ENCODE assay signal across 8 cellular contexts in genomic region chr13:49443689-49444516, GRCh38. TPM values are rescaled to one million over a fixed set of nuclear protein-coding genes. Genes with fewer than 3 reads are reported as not detected.
DNase-seq lines count a peak whose midpoint lies in the region; ATAC-seq and TF ChIP-seq lines count a peak whose summit lies in the region.

Gene CAB39L, minus strand, starts transcription at chr13:49444064. Its CDS starts 61,154 bp downstream, at chr13:49382910.
A gene with protein sequence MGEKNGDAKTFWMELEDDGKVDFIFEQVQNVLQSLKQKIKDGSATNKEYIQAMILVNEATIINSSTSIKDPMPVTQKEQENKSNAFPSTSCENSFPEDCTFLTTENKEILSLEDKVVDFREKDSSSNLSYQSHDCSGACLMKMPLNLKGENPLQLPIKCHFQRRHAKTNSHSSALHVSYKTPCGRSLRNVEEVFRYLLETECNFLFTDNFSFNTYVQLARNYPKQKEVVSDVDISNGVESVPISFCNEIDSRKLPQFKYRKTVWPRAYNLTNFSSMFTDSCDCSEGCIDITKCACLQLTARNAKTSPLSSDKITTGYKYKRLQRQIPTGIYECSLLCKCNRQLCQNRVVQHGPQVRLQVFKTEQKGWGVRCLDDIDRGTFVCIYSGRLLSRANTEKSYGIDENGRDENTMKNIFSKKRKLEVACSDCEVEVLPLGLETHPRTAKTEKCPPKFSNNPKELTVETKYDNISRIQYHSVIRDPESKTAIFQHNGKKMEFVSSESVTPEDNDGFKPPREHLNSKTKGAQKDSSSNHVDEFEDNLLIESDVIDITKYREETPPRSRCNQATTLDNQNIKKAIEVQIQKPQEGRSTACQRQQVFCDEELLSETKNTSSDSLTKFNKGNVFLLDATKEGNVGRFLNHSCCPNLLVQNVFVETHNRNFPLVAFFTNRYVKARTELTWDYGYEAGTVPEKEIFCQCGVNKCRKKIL (plus strand): TSS chr13:49444274. CDS start chr13:49451894, 7,620 bp downstream.

- no peaks in the 10 kb centered on the region for H3K36me3 ChIP-seq in kidney epithelial cell (ENCODE audit: control insufficient read depth, insufficient read depth, low read length)

- H3K4me3 ChIP-seq in choroid plexus epithelial cell (ENCODE audit: low read depth, low read length) (peak within 1 kb of the TSS; percentile 87), kidney epithelial cell (ENCODE audit: low read depth, low read length) (peak within 1 kb of the TSS; percentile 90)

- DNase-seq in AML-193 (lab: John Stamatoyannopoulos, UW) = peak; percentile 100
- peak; percentile 79 to 96 for DNase-seq in NCI-H446 (lab: John Stamatoyannopoulos, UW)
- peak; percentile 95 for DNase-seq in activated CD4-positive, alpha-beta T cell treated with anti-CD3 and anti-CD28 coated beads for 24 hours (ENCODE audit: low read depth in 2 of 2)
- peak; percentile 100 for DNase-seq in choroid plexus epithelial cell (ENCODE audit: low read depth)
- DNase-seq in kidney epithelial cell (ENCODE audit: low read depth) = peak; percentile 96
- DNase-seq in stimulated activated CD4-positive, alpha-beta T cell treated with anti-CD3 and anti-CD28 coated beads, Interleukin-15, amount 100 ng/mL, for 48 hours (ENCODE audit: low read depth in 2 of 2) = peak; percentile 97 to 99

- no peaks in the 10 kb centered on the region for H3K27me3 ChIP-seq in kidney epithelial cell (ENCODE audit: control insufficient read depth, insufficient read depth, low read length)

- ATAC-seq in GM19035 (IDR thresholded peaks at IDR 0.05; ENCODE audit: unreplicated experiment) = peak; percentile 93
- peak; percentile 95 for ATAC-seq in HG03354 (IDR thresholded peaks at IDR 0.05; ENCODE audit: poor library complexity, severe bottlenecking, unreplicated experiment)

- TF ChIP-seq CTCF in choroid plexus epithelial cell (conservative IDR thresholded peaks at IDR 0.05; ENCODE audit: low read depth, low read length) (peak; percentile 51), kidney epithelial cell (IDR thresholded peaks at IDR 0.05; ENCODE audit: insufficient read depth, low read length, poor library complexity, severe bottlenecking) (peak; percentile 40)

RNA-seq across cellular contexts. Expression of gene CAB39L, which starts in this region (rescaled TPM):
- 12.7 and 18.3 TPM in 2 replicates for total RNA-seq in kidney epithelial cell

RNA-seq across cellular contexts. Expression of the second gene that starts in this region (rescaled TPM):
- 4.1 and 5.3 TPM in 2 replicates for total RNA-seq in kidney epithelial cell

Comparison
In these comparisons a context has a peak if more than half of its experiments do, and no peak if none do; other contexts are left out.
1. Peak in every context shown above with its lines: DNase-seq, ATAC-seq and H3K4me3 ChIP-seq.